8 cellular contexts compared by ENCODE assay signal in genomic region chr17:20156196-20157077, GRCh38.
DNase-seq lines count a peak whose midpoint lies in the region; ATAC-seq and TF ChIP-seq lines count a peak whose summit lies in the region.

No MANE protein-coding gene starts in this region.

- H4K20me1 ChIP-seq in osteoblast (ENCODE audit: insufficient read depth, low read length): peaks cover 14% of the 10 kb centered on the region

- H3K79me2 ChIP-seq in osteoblast (ENCODE audit: insufficient read depth, low read length): peaks cover 50% of the 10 kb centered on the region

- peaks cover 5% of the 10 kb centered on the region for H3K4me1 ChIP-seq in osteoblast (ENCODE audit: insufficient read depth, low read length)

- peak overlapping the region; percentile 95 for H2AFZ ChIP-seq in osteoblast (ENCODE audit: low read length)

- H3K27ac ChIP-seq in osteoblast (ENCODE audit: low read depth, low read length): peak overlapping the region; percentile 60

- H3K4me3 ChIP-seq in GM12864 (ENCODE audit: low read depth, low read length): peak overlapping the region; percentile 85
- H3K4me3 ChIP-seq in osteoblast (ENCODE audit: insufficient read depth, low read length): peak overlapping the region; percentile 90

- TF ChIP-seq CTCF in GM12864 (IDR thresholded peaks at IDR 0.05; ENCODE audit: low read depth, low read length, missing control alignments) (no peak), osteoblast (IDR thresholded peaks at IDR 0.05; ENCODE audit: extremely low read depth, low read depth, low read length) (no peak)

- H3K9me3 ChIP-seq in osteoblast (ENCODE audit: low read depth, low read length): no peaks in the 10 kb centered on the region

- no peaks in the 10 kb centered on the region for H3K36me3 ChIP-seq in osteoblast (ENCODE audit: insufficient read depth, low read length)

- DNase-seq in GM12864 (ENCODE audit: low read depth) (no peak), KBM-7 (peak; percentile 30), germinal center (ENCODE audit: low spot score) (peak; percentile 52), osteoblast (ENCODE audit: insufficient read length, low spot score, missing footprints) (peak; percentile 91), NCI-H446 treated with DMSO at 0.1 percent for 48 hours (lab: John Stamatoyannopoulos, UW) (no peak), mesenteric fat pad (ENCODE audit: low spot score) (no peak)
- DNase-seq in activated CD8-positive, alpha-beta memory T cell treated with anti-CD3 and anti-CD28 coated beads, Interleukin-2, amount 50 U/mL, for 48 hours: peak; percentile 66

- peak; percentile 17 for ATAC-seq in GM21737 (IDR thresholded peaks at IDR 0.05; ENCODE audit: unreplicated experiment)

- in situ Hi-C loops in KBM-7 (cut with MboI; ENCODE audit: low pct_unique_long_range_greater_than_20kb, low sequenced_read_pairs): no loop called here

- H3K4me2 ChIP-seq in osteoblast (ENCODE audit: insufficient read depth, low read length): peak overlapping the region; percentile 98

- H3K27me3 ChIP-seq in osteoblast (ENCODE audit: insufficient read depth, low read length): no peaks in the 10 kb centered on the region

Comparison
In these comparisons a context has a peak if more than half of its experiments do, and no peak if none do; other contexts are left out.
1. DNase-seq: peak in KBM-7 (single experiment), activated CD8-positive, alpha-beta memory T cell treated with anti-CD3 and anti-CD28 coated beads, Interleukin-2, amount 50 U/mL, for 48 hours (single experiment), germinal center (single experiment) and osteoblast (single experiment); none in GM12864 (single experiment), NCI-H446 treated with DMSO at 0.1 percent for 48 hours (single experiment) and mesenteric fat pad (single experiment).